ENCODE assay signal across 20 cellular contexts in the genomic region with DNA sequence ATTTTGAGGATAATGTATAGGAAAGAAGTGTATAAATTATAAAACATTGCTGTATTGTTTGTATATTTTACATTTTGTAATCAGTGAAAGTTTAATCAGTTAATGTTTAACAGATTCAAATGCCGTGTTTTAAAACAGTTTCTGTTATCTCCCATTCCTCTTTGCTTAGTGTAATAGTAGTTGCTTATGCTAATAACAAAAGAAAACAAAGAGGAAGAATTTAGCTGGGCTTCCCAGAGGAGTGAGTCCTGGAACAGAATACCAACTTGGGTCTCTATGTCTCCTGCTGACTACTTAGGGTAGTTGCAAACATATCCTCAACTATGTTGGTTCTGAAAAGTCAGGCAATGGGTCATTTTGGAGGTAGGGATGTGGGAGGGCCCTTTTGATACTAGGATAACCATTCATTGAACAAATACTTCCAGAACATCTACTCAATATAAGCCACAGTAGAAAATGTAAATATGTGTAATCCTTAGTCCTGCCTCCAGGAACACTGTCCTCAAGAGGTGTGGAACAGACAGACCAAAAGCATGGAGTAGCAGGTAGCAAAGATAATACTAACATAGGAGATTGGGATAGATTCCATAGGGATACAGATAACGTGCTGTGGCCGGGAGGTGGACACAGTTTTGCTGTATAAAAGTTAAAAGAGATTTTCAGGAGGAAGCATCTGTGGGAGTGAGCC. TPM values are rescaled to one million over a fixed set of nuclear protein-coding genes. Genes with fewer than 3 reads are reported as not detected.
A peak's percentile ranks its signal among the peaks of the same experiment; 100 is the strongest.
DNase-seq lines count a peak whose midpoint lies in the region; ATAC-seq, FAIRE-seq and TF ChIP-seq lines count a peak whose summit lies in the region.
"Had no signal": no experiment of that assay in that cellular context is flagged by ENCODE, and none has a peak within 500 bp of the region (broad histone marks: within the 10 kb centered on the region; RNA-seq: fewer than 3 reads in every experiment).

No MANE protein-coding gene starts in this region.

- no peak for TF ChIP-seq RAD21 in HepG2 (CRISPR knock-in tag; IDR thresholded peaks at IDR 0.05)

- H3K4me3 Mint-ChIP-seq in CD8-positive, alpha-beta memory T cell = no peak overlapping the region
- H3K4me3 Mint-ChIP-seq: dendritic cell treated with granulocyte-macrophage colony-stimulating factor and Interleukin-4, amounts not matched to agents 40 ng/mL and 50 ng/mL, for 4 days had no signal

- no peak for DNase-seq in AG04450 (ENCODE audit: low read depth, low spot score)
- DNase-seq in NCI-H226 = peak; percentile 32
- DNase-seq in choroid plexus epithelial cell (ENCODE audit: low read depth) = peak; percentile 39
- DNase-seq in HepG2 (ENCODE audit: low spot score) = no peak
- DNase-seq in SKM-1 (lab: John Stamatoyannopoulos, UW; ENCODE audit: unreplicated experiment) = no peak
- no peak for DNase-seq in CD8-positive, alpha-beta memory T cell
- DNase-seq in GOT3 (lab: John Stamatoyannopoulos, UW) = no peak
- DNase-seq in HCEC 1CT = no peak
- DNase-seq: activated CD4-positive, alpha-beta T cell treated with anti-CD3 and anti-CD28 coated beads for 1 hour; activated effector memory CD4-positive, alpha-beta T cell treated with anti-CD3 and anti-CD28 coated beads, Interleukin-2, amount 50 U/mL, for 16 hours; left colon; MV-4-11; NCI-H2029; SIG-M5; stimulated activated CD4-positive, alpha-beta T cell treated with anti-CD3 and anti-CD28 coated beads, Interleukin-2, amount 100 ng/mL, for 48 hours; substantia nigra; T1000 had no signal

- 70% methylated on average over 3 of the region's 3 CpGs for WGBS in HepG2 (ENCODE audit: low lambda C conversion rate)

- peaks cover 8 to 11% (median 10%) of the 10 kb centered on the region in 3 donors for H3K4me1 Mint-ChIP-seq in CD8-positive, alpha-beta memory T cell

- no peak overlapping the region for H2AFZ ChIP-seq in HepG2 (ENCODE audit: low read length)

- H3K9ac ChIP-seq in HepG2 (ENCODE audit: insufficient read depth, low read depth, low read length) = no peak overlapping the region

- no peak for TF ChIP-seq CTCF in AG04450 (IDR thresholded peaks at IDR 0.05; ENCODE audit: low read depth, low read length)
- TF ChIP-seq CTCF in choroid plexus epithelial cell (conservative IDR thresholded peaks at IDR 0.05; ENCODE audit: low read depth, low read length) = peak; percentile 22
- TF ChIP-seq CTCF in HepG2 (CRISPR knock-in tag; IDR thresholded peaks at IDR 0.05) = no peak

- peak overlapping the region in 1 of 8 donors; percentile 25 for H3K27ac Mint-ChIP-seq in CD8-positive, alpha-beta memory T cell
- H3K27ac Mint-ChIP-seq: dendritic cell treated with granulocyte-macrophage colony-stimulating factor and Interleukin-4, amounts not matched to agents 40 ng/mL and 50 ng/mL, for 4 days had no signal

- no peaks in the 10 kb centered on the region for H3K27me3 ChIP-seq in AG04450 (ENCODE audit: control insufficient read depth, insufficient read depth, low read length)
- no peaks in the 10 kb centered on the region for H3K27me3 ChIP-seq in HepG2 (ENCODE audit: control insufficient read depth in 1 of 2, insufficient read depth in 2 of 2, low read length in 2 of 2)
- H3K27me3 ChIP-seq in CD8-positive, alpha-beta memory T cell (ENCODE audit: insufficient read depth, low read length, poor library complexity, severe bottlenecking) = no peaks in the 10 kb centered on the region

- no peak for TF ChIP-seq EP300 in HepG2 (IDR thresholded peaks at IDR 0.05; ENCODE audit: low read depth in 2 of 2, low read length in 2 of 2)
- no peak for TF ChIP-seq EP300 in HepG2 (CRISPR knock-in tag; IDR thresholded peaks at IDR 0.05; ENCODE audit: borderline replicate concordance)

- H3K9me3 ChIP-seq in AG04450 (ENCODE audit: control insufficient read depth, insufficient read depth, low read length) (no peaks in the 10 kb centered on the region), HepG2 (ENCODE audit: low read length) (no peaks in the 10 kb centered on the region)
- H3K9me3 ChIP-seq in CD8-positive, alpha-beta memory T cell (ENCODE audit: low read length) = no peaks in the 10 kb centered on the region

- peaks cover 25% of the 10 kb centered on the region for H3K4me1 ChIP-seq in HepG2 (ENCODE audit: insufficient read depth, low read length)
- H3K4me1 ChIP-seq in CD8-positive, alpha-beta memory T cell (ENCODE audit: insufficient read depth, low read length) = no peaks in the 10 kb centered on the region

- BruUV-seq in HepG2 (replicated peaks; lab: Mats Ljungman, UMichigan) = no TSS peak

- intact Hi-C loops in HepG2 (cut with micrococcal nuclease; ENCODE audit: unreplicated experiment) = no loop called here

- POLR2A ChIA-PET in AG04450 (lab: Yijun Ruan, JAX) (no interaction called here), HepG2 (lab: Yijun Ruan, JAX) (no interaction called here)
- POLR2A ChIA-PET in CD8-positive, alpha-beta memory T cell (lab: Charles Lee) = no interaction called here

- ATAC-seq in HepG2 = peak; percentile 56; the same call in 2 of the 3 replicates
- ATAC-seq: left colon had no signal

- FAIRE-seq in HepG2 (lab: Jason Lieb, UNC) = no peak
- FAIRE-seq: GM12892 had no signal

- no peaks in the 10 kb centered on the region for H3K36me3 ChIP-seq in HepG2 (replicated peaks in 1 of 2; ENCODE audit: control insufficient read depth in 1 of 2, insufficient read depth in 2 of 2, low read length in 2 of 2)
- H3K36me3 ChIP-seq in CD8-positive, alpha-beta memory T cell (ENCODE audit: insufficient read depth, low read length) = no peaks in the 10 kb centered on the region

- CTCF ChIA-PET in AG04450 (lab: Charles Lee) (interaction anchor here (0.8 kb wide), 1 partner anchor 47 kb away, joined by 3 read pairs; no protein-coding TSS in a partner anchor), HepG2 (lab: Yijun Ruan, JAX; ENCODE audit: low intra/inter-chr PET ratio, low total read pairs) (no interaction called here)
- CTCF ChIA-PET in CD8-positive, alpha-beta memory T cell (lab: Charles Lee) = interaction anchor here (0.6 kb wide), 1 partner anchor 1815 kb away, joined by 3 read pairs; no protein-coding TSS in a partner anchor

- in situ Hi-C loops in HepG2 (cut with HindIII; ENCODE audit: extremely low pct_ligation_motif_present, low pct_unique_long_range_greater_than_20kb) = no loop called here

- no peaks in the 10 kb centered on the region for H3K36me3 Mint-ChIP-seq in CD8-positive, alpha-beta memory T cell

- no peak overlapping the region for H3K4me2 ChIP-seq in HepG2 (ENCODE audit: low read depth, low read length)

- no peaks in the 10 kb centered on the region for H3K9me3 Mint-ChIP-seq in CD8-positive, alpha-beta memory T cell
- H3K9me3 Mint-ChIP-seq: dendritic cell treated with granulocyte-macrophage colony-stimulating factor and Interleukin-4, amounts not matched to agents 40 ng/mL and 50 ng/mL, for 4 days had no signal

- H3K27ac ChIP-seq in AG04450 (ENCODE audit: low read depth, low read length) = peak overlapping the region; percentile 99
- no peak overlapping the region for H3K27ac ChIP-seq in HepG2 (ENCODE audit: extremely low read length, insufficient read depth, low read length)
- no peak overlapping the region for H3K27ac ChIP-seq in CD8-positive, alpha-beta memory T cell (ENCODE audit: low read depth, low read length)
- H3K27ac ChIP-seq: HL-60 had no signal

- H4K20me1 ChIP-seq in HepG2 (ENCODE audit: insufficient read depth, low read length) = no peaks in the 10 kb centered on the region

- no peak for TF ChIP-seq POLR2A in HepG2 (IDR thresholded peaks at IDR 0.05; ENCODE audit: insufficient read depth in 1 of 2, low read depth in 2 of 2, low read length in 2 of 2)

- H3K4me3 ChIP-seq in AG04450 (ENCODE audit: low read depth, low read length) = no peak overlapping the region
- no peak overlapping the region for H3K4me3 ChIP-seq in choroid plexus epithelial cell (ENCODE audit: low read depth, low read length)
- no peak overlapping the region for H3K4me3 ChIP-seq in HepG2 (replicated peaks in 1 of 3; ENCODE audit: insufficient read depth in 1 of 3, low read depth in 2 of 3, low read length in 3 of 3)
- no peak overlapping the region for H3K4me3 ChIP-seq in CD8-positive, alpha-beta memory T cell (ENCODE audit: low read length)

- H3K79me2 ChIP-seq in HepG2 (ENCODE audit: insufficient read depth, low read length) = peaks cover 4% of the 10 kb centered on the region

- peaks cover 0 to 2% of the 10 kb centered on the region in 2 donors for H3K27me3 Mint-ChIP-seq in CD8-positive, alpha-beta memory T cell
- H3K27me3 Mint-ChIP-seq: dendritic cell treated with granulocyte-macrophage colony-stimulating factor and Interleukin-4, amounts not matched to agents 40 ng/mL and 50 ng/mL, for 4 days had no signal

TF ChIP-seq in HepG2, 621 proteins besides CTCF, POLR2A, EP300 and RAD21 (continues in another document):
- no peak for TF ChIP-seq ZNF350 (CRISPR knock-in tag; IDR thresholded peaks at IDR 0.05; ENCODE audit: borderline replicate concordance, low read depth)
- no peak for TF ChIP-seq ZFP1 (CRISPR knock-in tag; IDR thresholded peaks at IDR 0.05)

RNA-seq across cellular contexts. Expression of gene EVL, which starts 36.1 kb away (rescaled TPM):
- polyA plus RNA-seq in AG04450 (2011; rRNA removed) (36.5 and 47.0 TPM in 2 replicates), HepG2 (2011; rRNA removed) (28.7 and 31.2 TPM in 2 replicates)
- polyA minus RNA-seq in AG04450 (2011; rRNA and poly(A)+ RNA removed) = 41.5 and 48.2 TPM in 2 replicates
- 10.5 and 15.1 TPM in 2 replicates for total RNA-seq in HepG2 (2016; rRNA removed; fragmentation: Illumina TruSeq; extraction: Trizol)
- total RNA-seq in HepG2 (2016; cell fraction: cytosol; rRNA removed; fragmentation: Illumina TruSeq; extraction: Trizol; ENCODE audit: low read depth) = 23.1 and 32.6 TPM in 2 replicates
- 10.2 and 17.0 TPM in 2 replicates for total RNA-seq in HepG2 (2016; cell fraction: insoluble cytoplasmic fraction; rRNA removed; fragmentation: Illumina TruSeq; extraction: Trizol)
- total RNA-seq in HepG2 (2016; cell fraction: membrane; rRNA removed; fragmentation: Illumina TruSeq; extraction: Trizol) = 35.4 and 40.2 TPM in 2 replicates
- total RNA-seq in HepG2 (2016; cell fraction: nucleus; rRNA removed; fragmentation: Illumina TruSeq; extraction: Trizol) = 23.3 and 27.6 TPM in 2 replicates
- polyA plus RNA-seq in HepG2 (2011; cell fraction: cytosol; rRNA removed) = 12.0 and 12.7 TPM in 2 replicates
- polyA plus RNA-seq in HepG2 (2011; cell fraction: nucleus; rRNA removed) = 124 and 138 TPM in 2 replicates
- polyA plus RNA-seq in HepG2 (2012) = 29.8 and 33.6 TPM in 2 replicates
- polyA plus RNA-seq in HepG2 (2016; cell fraction: cytosol; fragmentation: Illumina TruSeq; extraction: Trizol; ENCODE audit: low read depth) = 101 and 109 TPM in 2 replicates
- 23.4 and 35.8 TPM in 2 replicates for polyA plus RNA-seq in HepG2 (2016; cell fraction: insoluble cytoplasmic fraction; fragmentation: Illumina TruSeq; extraction: Trizol; ENCODE audit: low read depth)
- polyA plus RNA-seq in HepG2 (2016; cell fraction: membrane; fragmentation: Illumina TruSeq; extraction: Trizol; ENCODE audit: low read depth) = 114 and 115 TPM in 2 replicates
- 87.0 and 99.6 TPM in 2 replicates for polyA plus RNA-seq in HepG2 (2016; cell fraction: nucleus; fragmentation: Illumina TruSeq; extraction: Trizol; ENCODE audit: insufficient read depth, low read depth)
- polyA minus RNA-seq in HepG2 (2011; rRNA and poly(A)+ RNA removed; ENCODE audit: low replicate concordance) = 11.3 and 23.0 TPM in 2 replicates
- polyA minus RNA-seq in HepG2 (2011; cell fraction: cytosol; rRNA and poly(A)+ RNA removed) = 13.0 and 14.0 TPM in 2 replicates
- 31.1 and 31.2 TPM in 2 replicates for polyA minus RNA-seq in HepG2 (2011; cell fraction: nucleus; rRNA and poly(A)+ RNA removed)
- 100 to 1,000 TPM; 218 to 228 TPM for total RNA-seq in CD8-positive, alpha-beta memory T cell
- 129 TPM for polyA plus RNA-seq in CD8-positive, alpha-beta memory T cell

Comparison
In these comparisons a context has a peak if more than half of its experiments do, and no peak if none do; other contexts are left out.
1. DNase-seq: peak in NCI-H226 (single experiment) and choroid plexus epithelial cell (single experiment); none in AG04450 (single experiment), HepG2 (single experiment), SKM-1 (single experiment), CD8-positive, alpha-beta memory T cell (0 of 5), GOT3 (single experiment) and HCEC 1CT (single experiment).